In genomic region chr5:35788724-35789123, GRCh38 we compare ENCODE assay signal across 17 cellular contexts.
"Had no signal": no experiment of that assay in that cellular context is flagged by ENCODE, and none has a peak within 500 bp of the region (broad histone marks: within the 10 kb centered on the region; RNA-seq: fewer than 3 reads in every experiment).

No MANE protein-coding gene starts in this region.

- H3K4me3 ChIP-seq: ascending aorta, dorsolateral prefrontal cortex, esophagus muscularis mucosa, skin epidermis, suprapubic skin had no signal

- H3K36me3 ChIP-seq: ascending aorta, esophagus muscularis mucosa, neutrophil, suprapubic skin had no signal

- H3K27ac ChIP-seq: dorsolateral prefrontal cortex, esophagus muscularis mucosa, neutrophil, parathyroid adenoma, suprapubic skin had no signal

- H3K9me3 ChIP-seq: ascending aorta, esophagus muscularis mucosa, neutrophil, suprapubic skin had no signal

- ATAC-seq: naive thymus-derived CD8-positive, alpha-beta T cell; stimulated activated naive CD8-positive, alpha-beta T cell treated with anti-CD3 and anti-CD28 coated beads, Interleukin-15, Interleukin-2, amounts not matched to agents 100 U/mL and 50 U/mL, for 24 hours had no signal

- FAIRE-seq: bronchial epithelial cell had no signal

- H3K4me1 ChIP-seq: ascending aorta, parathyroid adenoma, suprapubic skin had no signal

- H3K27me3 ChIP-seq: ascending aorta, dorsolateral prefrontal cortex, esophagus muscularis mucosa, neutrophil, suprapubic skin had no signal

- DNase-seq: activated effector memory CD4-positive, alpha-beta T cell treated with anti-CD3 and anti-CD28 coated beads, Interleukin-2, amount 50 U/mL, for 16 hours; activated naive CD8-positive, alpha-beta T cell treated with anti-CD3 and anti-CD28 coated beads, Interleukin-2, amount 10 ng/mL, durations not matched to agents 7 days and 5 days; dorsolateral prefrontal cortex; glutamatergic neuron; immature natural killer cell; naive thymus-derived CD8-positive, alpha-beta T cell; stimulated activated CD4-positive, alpha-beta T cell treated with anti-CD3 and anti-CD28 coated beads, Interleukin-4, amount 100 ng/mL, for 4 hours; stimulated activated CD8-positive, alpha-beta memory T cell treated with anti-CD3 and anti-CD28 coated beads, Interleukin-4, amount 100 ng/mL, for 48 hours; stimulated activated naive CD8-positive, alpha-beta T cell treated with anti-CD3 and anti-CD28 coated beads, Interleukin-15, Interleukin-2, amounts not matched to agents 100 U/mL and 50 U/mL, for 24 hours; T-helper 9 cell had no signal

- H3K9ac ChIP-seq: parathyroid adenoma had no signal

- H2AFZ ChIP-seq: parathyroid adenoma had no signal

- H3K79me2 ChIP-seq: parathyroid adenoma had no signal
